Comparison of ENCODE assay signal across 8 cellular contexts in genomic region chr5:176237971-176238644, GRCh38. TPM values are rescaled to one million over a fixed set of nuclear protein-coding genes. Genes with fewer than 3 reads are reported as not detected.
DNase-seq lines count a peak whose midpoint lies in the region; ATAC-seq and TF ChIP-seq lines count a peak whose summit lies in the region.
"Not testable (repeated sequence)": the region's sequence is repeated elsewhere in the genome, so short reads cannot be mapped to it uniquely, and the experiment has no call there.

TSS of gene SIMC1 (plus strand) at chr5:176238424. CDS start at chr5:176238509, 85 bp downstream.

- H3K4me3 ChIP-seq in AG09309 (ENCODE audit: control insufficient read depth, low read depth, low read length) (peak within 1 kb of the TSS; percentile 36), coronary artery (peak within 1 kb of the TSS; percentile 75), left lung (peak within 1 kb of the TSS; percentile 37 to 46)

- H3K27me3 ChIP-seq in left lung = not testable (repeated sequence)

- not testable (repeated sequence) for DNase-seq in AG09309 (ENCODE audit: low read depth); coronary artery (ENCODE audit: low spot score)
- DNase-seq in NCI-H2227 (lab: John Stamatoyannopoulos, UW; ENCODE audit: unreplicated experiment) = peak; percentile 24
- peak; percentile 41 for DNase-seq in activated CD8-positive, alpha-beta T cell treated with anti-CD3 and anti-CD28 coated beads for 36 hours
- peak; percentile 46 to 88 for DNase-seq in left lung
- DNase-seq in stimulated activated CD4-positive, alpha-beta T cell treated with anti-CD3 and anti-CD28 coated beads, Interleukin-1b, Interleukin-23, amount 100 ng/mL, for 24 hours (ENCODE audit: low read depth in 4 of 4, low spot score in 1 of 4) = peak; percentile 18 to 34 (median 26)

- H3K36me3 ChIP-seq in left lung = not testable (repeated sequence)

- CTCF ChIA-PET in activated CD8-positive, alpha-beta T cell treated with anti-CD3 and anti-CD28 coated beads for 36 hours (lab: Charles Lee) = not testable (repeated sequence)

- H3K27me3 Mint-ChIP-seq in activated CD8-positive, alpha-beta T cell treated with anti-CD3 and anti-CD28 coated beads for 36 hours = not testable (repeated sequence)

- H3K4me1 Mint-ChIP-seq in activated CD8-positive, alpha-beta T cell treated with anti-CD3 and anti-CD28 coated beads for 36 hours (ENCODE audit: low read depth) = not testable (repeated sequence)

- intact Hi-C loops in activated CD8-positive, alpha-beta T cell treated with anti-CD3 and anti-CD28 coated beads for 36 hours (cut with micrococcal nuclease); left lung (cut with DNase I): not testable (repeated sequence)

- H3K4me3 Mint-ChIP-seq in activated CD8-positive, alpha-beta T cell treated with anti-CD3 and anti-CD28 coated beads for 36 hours = peak within 1 kb of the TSS; percentile 69

- POLR2A ChIA-PET in activated CD8-positive, alpha-beta T cell treated with anti-CD3 and anti-CD28 coated beads for 36 hours (lab: Charles Lee) = not testable (repeated sequence)

- H3K9me3 ChIP-seq in left lung = not testable (repeated sequence)

- TF ChIP-seq CTCF in AG09309 (IDR thresholded peaks at IDR 0.05; ENCODE audit: control insufficient read depth, insufficient read depth, low read depth, low read length, missing control alignments); activated CD8-positive, alpha-beta T cell treated with anti-CD3 and anti-CD28 coated beads for 36 hours (IDR thresholded peaks at IDR 0.05); coronary artery (IDR thresholded peaks at IDR 0.05); left lung (IDR thresholded peaks at IDR 0.05): not testable (repeated sequence)

- peak within 1 kb of the TSS; percentile 76 for H3K27ac Mint-ChIP-seq in activated CD8-positive, alpha-beta T cell treated with anti-CD3 and anti-CD28 coated beads for 36 hours

- not testable (repeated sequence) for H3K36me3 Mint-ChIP-seq in activated CD8-positive, alpha-beta T cell treated with anti-CD3 and anti-CD28 coated beads for 36 hours (ENCODE audit: low read depth)

- peak within 1 kb of the TSS in 1 of 2 donors; percentile 32 for H3K27ac ChIP-seq in coronary artery
- not testable (repeated sequence) for H3K27ac ChIP-seq in left lung

- H3K9me3 Mint-ChIP-seq in activated CD8-positive, alpha-beta T cell treated with anti-CD3 and anti-CD28 coated beads for 36 hours = not testable (repeated sequence)

- ATAC-seq in GM19025 (IDR thresholded peaks at IDR 0.05; ENCODE audit: low read depth, unreplicated experiment) = peak; percentile 81
- ATAC-seq in HG02970 (IDR thresholded peaks at IDR 0.05; ENCODE audit: low FRiP score, unreplicated experiment) = peak; percentile 68
- peak; percentile 71 for ATAC-seq in activated CD8-positive, alpha-beta T cell treated with anti-CD3 and anti-CD28 coated beads for 36 hours
- peak; percentile 90 for ATAC-seq in left lung

- H3K4me1 ChIP-seq in left lung = not testable (repeated sequence)

RNA-seq across cellular contexts. Expression of gene SIMC1, which starts in this region (rescaled TPM):
- total RNA-seq in activated CD8-positive, alpha-beta T cell treated with anti-CD3 and anti-CD28 coated beads for 36 hours = 10 to 100 TPM; 21.5 to 21.9 TPM
- 10 to 100 TPM; 13.4 to 14.7 TPM for total RNA-seq in left lung
